10 cellular contexts compared by ENCODE assay signal in the genomic region with DNA sequence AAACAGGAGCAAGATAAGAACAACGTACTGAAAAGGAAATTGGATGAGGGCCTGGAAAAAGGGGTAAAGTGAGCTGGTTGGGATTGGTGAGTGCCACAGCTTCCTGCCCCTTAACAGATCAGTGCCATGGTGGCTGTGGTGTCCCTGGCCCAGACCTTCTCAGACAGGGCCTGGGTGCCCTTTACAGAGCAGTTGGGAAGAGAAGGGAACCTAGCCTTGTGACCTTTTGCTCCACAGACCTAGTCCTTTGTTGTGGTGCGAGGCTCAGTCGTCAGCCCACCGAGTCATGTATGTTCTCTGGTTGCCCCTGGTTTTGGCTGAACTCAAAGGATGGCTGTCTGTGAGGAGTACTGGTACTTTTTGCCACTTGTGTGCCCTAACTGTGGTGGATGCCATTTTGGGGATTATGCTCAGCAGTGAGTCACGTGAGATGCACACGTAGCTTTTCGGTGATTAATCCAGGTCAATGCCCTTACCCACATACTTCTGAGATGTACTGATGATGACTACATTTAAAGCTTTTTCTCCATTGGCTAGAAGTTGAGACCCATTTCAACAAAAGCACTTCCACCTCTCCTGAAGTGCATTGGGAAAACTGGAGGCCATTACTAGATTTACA.
DNase-seq lines count a peak whose midpoint lies in the region; TF ChIP-seq lines count a peak whose summit lies in the region.
"Had no signal": no experiment of that assay in that cellular context is flagged by ENCODE, and none has a peak within 500 bp of the region (broad histone marks: within the 10 kb centered on the region; RNA-seq: fewer than 3 reads in every experiment).

No MANE protein-coding gene starts in this region.

- no peak overlapping the region for H3K4me3 ChIP-seq in fibroblast of mammary gland (ENCODE audit: control insufficient read depth, low read depth, low read length)
- H3K4me3 ChIP-seq: thoracic aorta had no signal

- peak in 2 of 3 donors; percentile 10 to 14 for DNase-seq in stimulated activated CD4-positive, alpha-beta T cell treated with anti-CD3 and anti-CD28 coated beads, TNF-alpha, amount 100 ng/mL, for 48 hours (ENCODE audit: low read depth in 3 of 3)
- no peak for DNase-seq in stimulated activated CD4-positive, alpha-beta T cell treated with anti-CD3 and anti-CD28 coated beads, Interleukin-4, amount 100 ng/mL, for 4 hours
- DNase-seq in SW 1271 (lab: John Stamatoyannopoulos, UW) (peak; percentile 42 to 58), fibroblast of mammary gland (ENCODE audit: low read depth) (peak; percentile 83), GOT3 (lab: John Stamatoyannopoulos, UW) (no peak), NCI-H82 (lab: John Stamatoyannopoulos, UW) (no peak), NCI-H146 (lab: John Stamatoyannopoulos, UW) (no peak), SIG-M5 (lab: John Stamatoyannopoulos, UW) (no peak)
- DNase-seq: activated effector memory CD4-positive, alpha-beta T cell treated with Interleukin-2 at 50 U/mL for 16 hours had no signal

- no peak for TF ChIP-seq CTCF in fibroblast of mammary gland (conservative IDR thresholded peaks at IDR 0.05; ENCODE audit: control insufficient read depth, insufficient read depth, low read depth, low read length)

Comparison
In these comparisons a context has a peak if more than half of its experiments do, and no peak if none do; other contexts are left out.
1. DNase-seq: peak in stimulated activated CD4-positive, alpha-beta T cell treated with anti-CD3 and anti-CD28 coated beads, TNF-alpha, amount 100 ng/mL, for 48 hours (2 of 3), SW 1271 (2 of 2) and fibroblast of mammary gland (single experiment); none in stimulated activated CD4-positive, alpha-beta T cell treated with anti-CD3 and anti-CD28 coated beads, Interleukin-4, amount 100 ng/mL, for 4 hours (0 of 2), GOT3 (single experiment), NCI-H82 (single experiment), NCI-H146 (single experiment) and SIG-M5 (single experiment).